8 cellular contexts compared by ENCODE assay signal in genomic region chr5:96595300-96596090, GRCh38.
DNase-seq lines count a peak whose midpoint lies in the region; ATAC-seq, FAIRE-seq and TF ChIP-seq lines count a peak whose summit lies in the region.

No MANE protein-coding gene starts in this region.

- H3K27me3 Mint-ChIP-seq in activated naive CD4-positive, alpha-beta T cell treated with anti-CD3 and anti-CD28 coated beads for 36 hours (ENCODE audit: low read depth): peaks cover under 1% of the 10 kb centered on the region

- 7% methylated on average over 6 of the region's 6 CpGs for WGBS in K562 (ENCODE audit: insufficient coverage, low coverage, missing lambda C conversion rate)

- intact Hi-C loops in activated naive CD4-positive, alpha-beta T cell treated with anti-CD3 and anti-CD28 coated beads for 36 hours (cut with micrococcal nuclease): loop anchor here (5.0 kb wide), 1 partner anchor 948 kb away; the partner anchor contains the start of gene RFESD
- intact Hi-C loops in K562 (cut with micrococcal nuclease): loop anchor here (5.0 kb wide), 1 partner anchor 738 kb away; no protein-coding TSS in a partner anchor

- H3K4me1 Mint-ChIP-seq in activated naive CD4-positive, alpha-beta T cell treated with anti-CD3 and anti-CD28 coated beads for 36 hours (ENCODE audit: low read depth): peaks cover 10% of the 10 kb centered on the region

- in situ Hi-C loops in K562 (cut with MboI): no loop called here

- H2AFZ ChIP-seq in KMS-11 (ENCODE audit: low read depth): no peak overlapping the region
- no peak overlapping the region for H2AFZ ChIP-seq in K562 (ENCODE audit: low read depth, low read length)

- peak in 1 of 2 experiments; percentile 54; a peak in 2 of 4 replicates for TF ChIP-seq RAD21 in K562 (CRISPR knock-in tag; conservative IDR thresholded peaks at IDR 0.05 in 1 of 2, IDR thresholded peaks at IDR 0.05 in 1 of 2)

- H3K27me3 ChIP-seq in KMS-11 (ENCODE audit: insufficient read depth, low read depth) (no peaks in the 10 kb centered on the region), K562 (ENCODE audit: control insufficient read depth in 2 of 2, insufficient read depth in 2 of 2, low read length in 2 of 2) (peaks cover 5 to 12% of the 10 kb centered on the region in 2 experiments; a peak in 2 of 5 replicates)

- H3K36me3 Mint-ChIP-seq in activated naive CD4-positive, alpha-beta T cell treated with anti-CD3 and anti-CD28 coated beads for 36 hours (ENCODE audit: low read depth): no peaks in the 10 kb centered on the region

- H3K27ac Mint-ChIP-seq in activated naive CD4-positive, alpha-beta T cell treated with anti-CD3 and anti-CD28 coated beads for 36 hours: no peak overlapping the region

- TF ChIP-seq POLR2A in K562 (conservative IDR thresholded peaks at IDR 0.05): no peak

- H4K20me1 ChIP-seq in KMS-11 (ENCODE audit: insufficient read depth) (no peaks in the 10 kb centered on the region), K562 (replicated peaks; ENCODE audit: control insufficient read depth, insufficient read depth, low read length) (no peaks in the 10 kb centered on the region)

- peak; percentile 36 for DNase-seq in activated naive CD4-positive, alpha-beta T cell treated with anti-CD3 and anti-CD28 coated beads for 36 hours
- no peak for DNase-seq in activated naive CD4-positive, alpha-beta T cell treated with anti-CD3 and anti-CD28 coated beads, Interleukin-2, amount 50 U/mL, for 16 hours
- peak; percentile 16 to 48 (median 34) for DNase-seq in K562 (ENCODE audit: extremely low read depth in 1 of 4, low spot score in 3 of 4)
- peak; percentile 27 for DNase-seq in pulmonary artery endothelial cell (ENCODE audit: low read depth, low spot score)
- DNase-seq in LoVo (ENCODE audit: low spot score): no peak

- no peaks in the 10 kb centered on the region for H3K9me3 ChIP-seq in K562 (replicated peaks; ENCODE audit: control insufficient read depth, insufficient read depth, low read depth, low read length)

- H3K4me3 Mint-ChIP-seq in activated naive CD4-positive, alpha-beta T cell treated with anti-CD3 and anti-CD28 coated beads for 36 hours: no peak overlapping the region

- H3K27ac ChIP-seq in KMS-11: no peak overlapping the region
- H3K27ac ChIP-seq in K562 (ENCODE audit: extremely low read depth, low read depth, low read length): no peak overlapping the region

- H3K79me2 ChIP-seq in KMS-11 (ENCODE audit: insufficient read depth, low read depth) (no peaks in the 10 kb centered on the region), K562 (ENCODE audit: control insufficient read depth, insufficient read depth, low read length) (no peaks in the 10 kb centered on the region)

- peak; percentile 74 for FAIRE-seq in K562 (lab: Jason Lieb, UNC)

- POLR2A ChIA-PET in K562 (lab: Yijun Ruan, JAX): interaction anchor here (0.9 kb wide), 1 partner anchor 23 kb away, joined by 3 read pairs; no protein-coding TSS in a partner anchor

- no TSS peak for BruUV-seq in K562 (replicated peaks; lab: Mats Ljungman, UMichigan)

- H3K36me3 ChIP-seq in KMS-11 (ENCODE audit: insufficient read depth): no peaks in the 10 kb centered on the region
- no peaks in the 10 kb centered on the region for H3K36me3 ChIP-seq in K562 (ENCODE audit: control insufficient read depth, insufficient read depth, low read length)

- no peak overlapping the region for H3K9ac ChIP-seq in KMS-11
- H3K9ac ChIP-seq in K562 (ENCODE audit: insufficient read depth in 1 of 2, low read depth in 2 of 2, low read length in 2 of 2): no peak overlapping the region

- ATAC-seq in K562 (peak; percentile 72), GM18873 (IDR thresholded peaks at IDR 0.05; ENCODE audit: low FRiP score, unreplicated experiment) (no peak), HG03460 (IDR thresholded peaks at IDR 0.05; ENCODE audit: unreplicated experiment) (no peak)

- H3K9me1 ChIP-seq in K562 (ENCODE audit: control insufficient read depth, insufficient read depth, low read length): no peaks in the 10 kb centered on the region

- no peaks in the 10 kb centered on the region for H3K9me3 Mint-ChIP-seq in activated naive CD4-positive, alpha-beta T cell treated with anti-CD3 and anti-CD28 coated beads for 36 hours

- H3K4me1 ChIP-seq in KMS-11 (ENCODE audit: low read depth, poor library complexity, severe bottlenecking) (no peaks in the 10 kb centered on the region), K562 (replicated peaks in 1 of 2; ENCODE audit: control insufficient read depth in 2 of 2, insufficient read depth in 2 of 2, low read length in 2 of 2) (no peaks in the 10 kb centered on the region)

- TF ChIP-seq CTCF in KMS-11 (conservative IDR thresholded peaks at IDR 0.05; ENCODE audit: low read depth, low read length) (peak; percentile 74), K562 (IDR thresholded peaks at IDR 0.05 in 2 of 3, conservative IDR thresholded peaks at IDR 0.05 in 1 of 3; ENCODE audit: insufficient read depth in 2 of 3, low read depth in 1 of 3, low read length in 3 of 3) (peak; percentile 29 to 57 (median 57); a peak in 5 of 6 replicates)

- H3K4me3 ChIP-seq in KMS-11 (IDR thresholded peaks at IDR 0.05; ENCODE audit: insufficient read depth, low read depth, low read length) (no peak overlapping the region), K562 (no peak overlapping the region)

- CTCF ChIA-PET in activated naive CD4-positive, alpha-beta T cell treated with anti-CD3 and anti-CD28 coated beads for 36 hours (lab: Charles Lee): interaction anchor here (0.7 to 1.6 kb wide), 6 partner anchors 15 to 560 kb away, joined by 3 to 4 read pairs (median 3); no protein-coding TSS in a partner anchor
- CTCF ChIA-PET in K562 (lab: Yijun Ruan, JAX; ENCODE audit: low intra/inter-chr PET ratio): interaction anchor here (0.5 to 0.6 kb wide), 2 partner anchors 254 to 964 kb away, joined by 3 read pairs; no protein-coding TSS in a partner anchor

- H3K4me2 ChIP-seq in KMS-11 (no peak overlapping the region), K562 (ENCODE audit: insufficient read depth, low read length) (no peak overlapping the region)

- TF ChIP-seq EP300 in K562 (IDR thresholded peaks at IDR 0.05; ENCODE audit: low read length): no peak

TF ChIP-seq in K562, 482 proteins besides CTCF, POLR2A, EP300 and RAD21:
- TF ChIP-seq ZNF347 (CRISPR knock-in tag; IDR thresholded peaks at IDR 0.05; ENCODE audit: low read depth) (no peak), ZFP36 (IDR thresholded peaks at IDR 0.05; ENCODE audit: low read depth, low read length, partially characterized antibody) (peak; percentile 72)

Comparison
In these comparisons a context has a peak if more than half of its experiments do, and no peak if none do; other contexts are left out.
1. DNase-seq: peak in activated naive CD4-positive, alpha-beta T cell treated with anti-CD3 and anti-CD28 coated beads for 36 hours (single experiment), K562 (4 of 4) and pulmonary artery endothelial cell (single experiment); none in activated naive CD4-positive, alpha-beta T cell treated with anti-CD3 and anti-CD28 coated beads, Interleukin-2, amount 50 U/mL, for 16 hours (single experiment) and LoVo (single experiment).